Comparison of ENCODE assay signal across 12 cellular contexts in the genomic region with DNA sequence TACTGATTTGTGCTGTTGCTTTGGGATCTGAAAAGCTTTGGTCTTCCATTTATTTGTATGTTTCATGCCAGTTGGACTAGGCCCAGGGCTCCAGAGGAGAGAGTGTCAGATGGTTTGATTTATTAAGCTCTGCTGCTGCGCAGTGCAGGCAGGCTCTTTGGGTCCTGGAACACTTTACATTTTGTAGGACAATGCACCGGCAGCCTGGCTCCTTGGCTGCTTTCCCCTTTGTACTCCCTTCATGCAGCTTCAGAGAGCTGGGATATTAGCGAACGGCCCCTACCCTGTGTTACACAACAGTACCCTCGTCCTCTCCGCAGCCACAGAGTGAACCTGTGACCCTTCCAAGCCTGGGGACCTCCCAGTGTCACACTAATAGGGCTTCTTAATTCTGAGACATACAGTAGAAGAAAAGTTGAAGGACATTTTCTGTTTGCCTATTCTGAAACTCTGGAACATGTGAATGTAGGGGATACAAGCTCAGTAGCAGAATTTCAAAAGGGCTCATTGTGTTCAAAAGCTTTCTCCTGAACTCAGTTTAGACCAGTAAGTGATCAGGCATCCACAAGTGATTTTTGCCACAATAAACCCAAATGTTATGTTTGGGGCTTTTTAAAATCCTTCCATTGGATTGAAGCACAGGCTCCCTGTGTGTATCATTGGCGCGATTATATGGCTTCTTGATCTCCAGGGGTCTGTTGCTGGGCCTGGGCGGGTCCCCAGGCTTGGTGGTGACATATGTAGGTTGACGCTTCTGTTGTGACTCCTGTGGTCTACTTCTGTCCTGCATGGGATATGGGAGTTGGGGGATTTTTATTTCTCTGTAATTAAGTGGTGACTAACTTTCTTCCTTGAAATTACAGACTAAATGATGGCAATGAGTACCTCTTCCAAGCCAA. TPM values are rescaled to one million over a fixed set of nuclear protein-coding genes. Genes with fewer than 3 reads are reported as not detected.
DNase-seq lines count a peak whose midpoint lies in the region; ATAC-seq, FAIRE-seq and TF ChIP-seq lines count a peak whose summit lies in the region.
"Had no signal": no experiment of that assay in that cellular context is flagged by ENCODE, and none has a peak within 500 bp of the region (broad histone marks: within the 10 kb centered on the region; RNA-seq: fewer than 3 reads in every experiment).

No MANE protein-coding gene starts in this region.

- POLR2A ChIA-PET in CD8-positive, alpha-beta T cell (lab: Charles Lee) = no interaction called here

- H3K9me3 Mint-ChIP-seq in CD8-positive, alpha-beta T cell = no peaks in the 10 kb centered on the region
- no peaks in the 10 kb centered on the region for H3K9me3 Mint-ChIP-seq in activated CD8-positive, alpha-beta memory T cell treated with anti-CD3 and anti-CD28 coated beads, Interleukin-2, amount 10 ng/mL, durations not matched to agents 7 days and 5 days (ENCODE audit: low read depth)

- no peaks in the 10 kb centered on the region for H3K27me3 Mint-ChIP-seq in CD8-positive, alpha-beta T cell (ENCODE audit: low read depth)
- no peaks in the 10 kb centered on the region for H3K27me3 Mint-ChIP-seq in activated CD8-positive, alpha-beta memory T cell treated with anti-CD3 and anti-CD28 coated beads, Interleukin-2, amount 10 ng/mL, durations not matched to agents 7 days and 5 days

- no peak overlapping the region for H3K4me3 Mint-ChIP-seq in CD8-positive, alpha-beta T cell
- H3K4me3 Mint-ChIP-seq in activated CD8-positive, alpha-beta memory T cell treated with anti-CD3 and anti-CD28 coated beads, Interleukin-2, amount 10 ng/mL, durations not matched to agents 7 days and 5 days = no peak overlapping the region

- intact Hi-C loops in CD8-positive, alpha-beta T cell (cut with DNase I, micrococcal nuclease) = loop anchor here (5.0 to 10.0 kb wide), 4 partner anchors 170 to 768 kb away; no protein-coding TSS in a partner anchor
- intact Hi-C loops in adrenal gland (cut with DNase I) = no loop called here
- intact Hi-C loops in heart left ventricle (cut with DNase I) = loop anchor here in 3 of 10 donors (1.0 to 10.0 kb wide), 4 partner anchors 26 to 211 kb away; a partner anchor contains a TSS
- intact Hi-C loops in pancreas (cut with DNase I) = loop anchor here in 1 of 3 donors (10.0 kb wide), 1 partner anchor 142 kb away; no protein-coding TSS in a partner anchor

- no peak for TF ChIP-seq CTCF in CD8-positive, alpha-beta T cell (IDR thresholded peaks at IDR 0.05)
- TF ChIP-seq CTCF in adrenal gland (IDR thresholded peaks at IDR 0.05) = no peak
- no peak for TF ChIP-seq CTCF in heart left ventricle (IDR thresholded peaks at IDR 0.05)
- no peak for TF ChIP-seq CTCF in pancreas (IDR thresholded peaks at IDR 0.05)

- ATAC-seq in CD8-positive, alpha-beta T cell = no peak
- ATAC-seq in heart left ventricle (peak; percentile 62 to 84 (median 70)), pancreas (peak; percentile 57 to 74 (median 64)), GM21723 (IDR thresholded peaks at IDR 0.05; ENCODE audit: unreplicated experiment) (no peak)
- no peak for ATAC-seq in activated CD8-positive, alpha-beta memory T cell treated with anti-CD3 and anti-CD28 coated beads, Interleukin-2, amount 10 ng/mL, durations not matched to agents 7 days and 5 days

- peaks cover 91% of the 10 kb centered on the region for H3K36me3 Mint-ChIP-seq in CD8-positive, alpha-beta T cell
- H3K36me3 Mint-ChIP-seq in activated CD8-positive, alpha-beta memory T cell treated with anti-CD3 and anti-CD28 coated beads, Interleukin-2, amount 10 ng/mL, durations not matched to agents 7 days and 5 days = peaks cover 67% of the 10 kb centered on the region

- H3K4me1 ChIP-seq in CD8-positive, alpha-beta T cell (ENCODE audit: insufficient read depth, low read length) = no peaks in the 10 kb centered on the region
- peaks cover 33 to 59% of the 10 kb centered on the region in 2 donors for H3K4me1 ChIP-seq in adrenal gland (replicated peaks in 1 of 2)
- H3K4me1 ChIP-seq in heart left ventricle = peaks cover 20 to 68% (median 49%) of the 10 kb centered on the region in 12 donors
- peaks cover 0 to 32% (median 31%) of the 10 kb centered on the region in 3 donors for H3K4me1 ChIP-seq in pancreas

- CTCF ChIA-PET in CD8-positive, alpha-beta T cell (lab: Charles Lee) = interaction anchor here (1.2 to 4.1 kb wide), 9 partner anchors 9 to 560 kb away, joined by 3 to 33 read pairs (median 5); no protein-coding TSS in a partner anchor
- CTCF ChIA-PET in activated CD8-positive, alpha-beta memory T cell treated with anti-CD3 and anti-CD28 coated beads, Interleukin-2, amount 10 ng/mL, durations not matched to agents 7 days and 5 days (lab: Charles Lee) = interaction anchor here (1.0 to 6.5 kb wide), 12 partner anchors 9 to 560 kb away, joined by 3 to 87 read pairs (median 7); no protein-coding TSS in a partner anchor

- H3K36me3 ChIP-seq in CD8-positive, alpha-beta T cell (ENCODE audit: insufficient read depth, low read length) = peaks cover 63% of the 10 kb centered on the region
- H3K36me3 ChIP-seq in adrenal gland (replicated peaks in 1 of 2) (peaks cover 0 to 85% of the 10 kb centered on the region in 2 donors), heart left ventricle (peaks cover 0 to 100% (median 95%) of the 10 kb centered on the region in 9 donors), pancreas (peaks cover 0 to 46% (median 18%) of the 10 kb centered on the region in 3 donors)

- H3K4me3 ChIP-seq in CD8-positive, alpha-beta T cell (ENCODE audit: low read depth, low read length) = no peak overlapping the region
- H3K4me3 ChIP-seq in adrenal gland (no peak overlapping the region), heart left ventricle (no peak overlapping the region), pancreas (no peak overlapping the region)

- DNase-seq in CD8-positive, alpha-beta T cell = no peak
- peak; percentile 77 to 94 (median 86) for DNase-seq in adrenal gland
- peak; percentile 54 to 82 (median 69) for DNase-seq in heart left ventricle
- DNase-seq in pancreas = peak in 2 of 6 donors; percentile 50 to 57
- DNase-seq in NCI-H1930 (lab: John Stamatoyannopoulos, UW) = no peak
- DNase-seq in effector CD8-positive, alpha-beta T cell (lab: John Stamatoyannopoulos, UW) = no peak
- DNase-seq in activated CD8-positive, alpha-beta memory T cell treated with anti-CD3 and anti-CD28 coated beads, Interleukin-2, amount 10 ng/mL, durations not matched to agents 7 days and 5 days = no peak
- DNase-seq: DMS79; KBM-7; stimulated activated CD4-positive, alpha-beta T cell treated with anti-CD3 and anti-CD28 coated beads, Interleukin-12 subunit alpha, Interleukin-12 subunit beta, amount 100 ng/mL, for 4 hours; T-helper 9 cell had no signal

- H3K27ac Mint-ChIP-seq in CD8-positive, alpha-beta T cell = peak overlapping the region; percentile 46
- H3K27ac Mint-ChIP-seq in activated CD8-positive, alpha-beta memory T cell treated with anti-CD3 and anti-CD28 coated beads, Interleukin-2, amount 10 ng/mL, durations not matched to agents 7 days and 5 days = no peak overlapping the region

- TF ChIP-seq POLR2A in adrenal gland (IDR thresholded peaks at IDR 0.05) = peak in 1 of 2 donors; percentile 64
- no peak for TF ChIP-seq POLR2A in heart left ventricle (IDR thresholded peaks at IDR 0.05)

- FAIRE-seq in pancreas (lab: Jason Lieb, UNC) = no peak

- H3K9me3 ChIP-seq in CD8-positive, alpha-beta T cell (ENCODE audit: low read length) = no peaks in the 10 kb centered on the region
- H3K9me3 ChIP-seq in adrenal gland (replicated peaks in 1 of 3) (no peaks in the 10 kb centered on the region), heart left ventricle (no peaks in the 10 kb centered on the region), pancreas (no peaks in the 10 kb centered on the region)

- H3K27ac ChIP-seq in CD8-positive, alpha-beta T cell (ENCODE audit: low read depth, low read length) = no peak overlapping the region
- peak overlapping the region; percentile 57 to 95 (median 70) for H3K27ac ChIP-seq in adrenal gland
- peak overlapping the region; percentile 77 to 96 (median 84) for H3K27ac ChIP-seq in heart left ventricle
- peak overlapping the region in 3 of 4 donors; percentile 12 to 69 (median 67) for H3K27ac ChIP-seq in pancreas

- H3K27me3 ChIP-seq in CD8-positive, alpha-beta T cell (ENCODE audit: insufficient read depth, low read length) = no peaks in the 10 kb centered on the region
- H3K27me3 ChIP-seq in adrenal gland (no peaks in the 10 kb centered on the region), heart left ventricle (no peaks in the 10 kb centered on the region), pancreas (no peaks in the 10 kb centered on the region)

- peaks cover 3% of the 10 kb centered on the region for H3K4me1 Mint-ChIP-seq in CD8-positive, alpha-beta T cell (ENCODE audit: low read depth)
- H3K4me1 Mint-ChIP-seq in activated CD8-positive, alpha-beta memory T cell treated with anti-CD3 and anti-CD28 coated beads, Interleukin-2, amount 10 ng/mL, durations not matched to agents 7 days and 5 days = peaks cover 17% of the 10 kb centered on the region

- WGBS in adrenal gland, 4 donors = 33 to 50% (median 45%) methylated on average over 8 to 10 of the region's 10 CpGs
- WGBS in heart left ventricle, 4 donors = 38 to 43% (median 40%) methylated on average over 10 of the region's 10 CpGs
- 56 to 60% methylated on average over 10 of the region's 10 CpGs for WGBS in pancreas, 2 donors

RNA-seq across cellular contexts. Expression of a gene that starts 56.5 kb away (rescaled TPM):
- total RNA-seq in CD8-positive, alpha-beta T cell = under 1 TPM; 0.35 to 0.81 TPM
- total RNA-seq in adrenal gland (10 to 100 TPM in 6 of 8 donors, 1 to 10 TPM in 2; 6.5 to 19.3 (median 11.3) TPM), heart left ventricle (1 to 10 TPM in 2 of 9 donors, under 1 TPM in 7; 0.08 to 1.2 (median 0.58) TPM), pancreas (1 to 10 TPM; 1.2 to 2.9 (median 2.1) TPM)
- polyA plus RNA-seq in adrenal gland (10 to 100 TPM in 1 of 3 donors, 1 to 10 TPM in 2; 6.0 to 10.9 (median 6.2) TPM), heart left ventricle (under 1 TPM; 0.34 to 0.91 TPM), pancreas (1 to 10 TPM; 2.3 to 4.9 TPM)
- total RNA-seq in activated CD8-positive, alpha-beta memory T cell treated with anti-CD3 and anti-CD28 coated beads, Interleukin-2, amount 10 ng/mL, durations not matched to agents 7 days and 5 days = 1 to 10 TPM; 1.5 to 3.1 TPM

Comparison
In these comparisons a context has a peak if more than half of its experiments do, and no peak if none do; other contexts are left out.
1. ATAC-seq: peak in heart left ventricle (4 of 4) and pancreas (4 of 4); none in CD8-positive, alpha-beta T cell (single experiment), GM21723 (single experiment) and activated CD8-positive, alpha-beta memory T cell treated with anti-CD3 and anti-CD28 coated beads, Interleukin-2, amount 10 ng/mL, durations not matched to agents 7 days and 5 days (single experiment).
2. DNase-seq: peak in adrenal gland (7 of 7) and heart left ventricle (5 of 5); none in CD8-positive, alpha-beta T cell (0 of 7), NCI-H1930 (0 of 2), effector CD8-positive, alpha-beta T cell (single experiment) and activated CD8-positive, alpha-beta memory T cell treated with anti-CD3 and anti-CD28 coated beads, Interleukin-2, amount 10 ng/mL, durations not matched to agents 7 days and 5 days (single experiment).
3. intact Hi-C loops: an anchor here in CD8-positive, alpha-beta T cell (5.0 to 10.0 kb wide); none called in adrenal gland.